ENCODE assay signal across 9 cellular contexts in genomic region chr3:38028621-38029361, GRCh38. TPM values are rescaled to one million over a fixed set of nuclear protein-coding genes. Genes with fewer than 3 reads are reported as not detected.
DNase-seq lines count a peak whose midpoint lies in the region; ATAC-seq and TF ChIP-seq lines count a peak whose summit lies in the region.
"Had no signal": no experiment of that assay in that cellular context is flagged by ENCODE, and none has a peak within 500 bp of the region (broad histone marks: within the 10 kb centered on the region; RNA-seq: fewer than 3 reads in every experiment).

No MANE protein-coding gene starts in this region.

- H3K4me1 Mint-ChIP-seq in T-helper 1 cell treated with Interleukin-12 subunit alpha and Interleukin-12 subunit beta and Interleukin-4 antibody, amounts not matched to agents 30 μg/mL and 1 μg/mL, for 36 hours (ENCODE audit: low read depth), result peaks cover 19% of the 10 kb centered on the region
- H3K4me1 Mint-ChIP-seq in memory B cell, result peaks cover 16% of the 10 kb centered on the region

- H3K79me2 ChIP-seq in PC-9 (ENCODE audit: low read depth), result no peaks in the 10 kb centered on the region

- intact Hi-C loops in PC-9 (cut with micrococcal nuclease; ENCODE audit: unreplicated experiment), result no loop called here

- TF ChIP-seq CTCF in PC-9 (conservative IDR thresholded peaks at IDR 0.05), result no peak

- H3K36me3 ChIP-seq in PC-9 (ENCODE audit: low read depth), result no peaks in the 10 kb centered on the region

- H2AFZ ChIP-seq in PC-9, result no peak overlapping the region

- H4K20me1 ChIP-seq in PC-9 (ENCODE audit: insufficient read depth), result no peaks in the 10 kb centered on the region

- H3K9me2 ChIP-seq in PC-9 (ENCODE audit: insufficient read depth), result no peaks in the 10 kb centered on the region

- ATAC-seq in memory B cell (ENCODE audit: low read depth), result no peak

- H3F3A ChIP-seq in PC-9 (ENCODE audit: insufficient read depth, low read depth), result peaks cover 38% of the 10 kb centered on the region

- BruUV-seq in PC-9 (replicated peaks; lab: Mats Ljungman, UMichigan), result no TSS peak

- DNase-seq in T-helper 1 cell (no peak), memory B cell (ENCODE audit: low spot score in 2 of 2) (no peak), substantia nigra (lab: John Stamatoyannopoulos, UW) (no peak), KG1 (lab: John Stamatoyannopoulos, UW) (no peak), NCI-H2081 (lab: John Stamatoyannopoulos, UW) (no peak), PC-9 (no peak)
- DNase-seq: NCI-H345 had no signal

- no peaks in the 10 kb centered on the region for H3K27me3 ChIP-seq in PC-9 (ENCODE audit: insufficient read depth, low read depth)

- H3K4me1 ChIP-seq in PC-9 (replicated peaks; ENCODE audit: insufficient read depth), result peaks cover 47% of the 10 kb centered on the region

- POLR2A ChIA-PET in PC-9 (lab: Charles Lee; ENCODE audit: unreplicated experiment), result interaction anchor here (0.6 kb wide), 2 partner anchors 74 to 182 kb away, joined by 3 to 5 read pairs; no protein-coding TSS in a partner anchor

- H3K4me3 ChIP-seq in PC-9, result no peak overlapping the region

- H3K27ac ChIP-seq in cingulate gyrus (ENCODE audit: low read depth, low read length), result peak overlapping the region; percentile 72
- peak overlapping the region; percentile 38 for H3K27ac ChIP-seq in substantia nigra (ENCODE audit: low read depth, low read length, poor library complexity, severe bottlenecking)
- H3K27ac ChIP-seq in PC-9, result no peak overlapping the region

- H3K4me2 ChIP-seq in PC-9, result no peak overlapping the region

- no peaks in the 10 kb centered on the region for H3K9me3 Mint-ChIP-seq in T-helper 1 cell treated with Interleukin-12 subunit alpha and Interleukin-12 subunit beta and Interleukin-4 antibody, amounts not matched to agents 30 μg/mL and 1 μg/mL, for 36 hours
- H3K9me3 Mint-ChIP-seq in memory B cell, result no peaks in the 10 kb centered on the region

- H3K36me3 Mint-ChIP-seq in T-helper 1 cell treated with Interleukin-12 subunit alpha and Interleukin-12 subunit beta and Interleukin-4 antibody, amounts not matched to agents 30 μg/mL and 1 μg/mL, for 36 hours (ENCODE audit: low read depth), result no peaks in the 10 kb centered on the region
- peaks cover 2% of the 10 kb centered on the region for H3K36me3 Mint-ChIP-seq in memory B cell

- H3K27me3 Mint-ChIP-seq in T-helper 1 cell treated with Interleukin-12 subunit alpha and Interleukin-12 subunit beta and Interleukin-4 antibody, amounts not matched to agents 30 μg/mL and 1 μg/mL, for 36 hours (ENCODE audit: low read depth), result peaks cover 39% of the 10 kb centered on the region
- peaks cover 21% of the 10 kb centered on the region for H3K27me3 Mint-ChIP-seq in memory B cell

- H3K4me3 Mint-ChIP-seq in T-helper 1 cell treated with Interleukin-12 subunit alpha and Interleukin-12 subunit beta and Interleukin-4 antibody, amounts not matched to agents 30 μg/mL and 1 μg/mL, for 36 hours, result peak overlapping the region; percentile 11
- H3K4me3 Mint-ChIP-seq in memory B cell, result peak overlapping the region; percentile 67

- CTCF ChIA-PET in PC-9 (lab: Charles Lee), result no interaction called here

- H3K9me3 ChIP-seq in PC-9 (ENCODE audit: insufficient read depth, low read depth), result no peaks in the 10 kb centered on the region

- no peak overlapping the region for H3K27ac Mint-ChIP-seq in T-helper 1 cell treated with Interleukin-12 subunit alpha and Interleukin-12 subunit beta and Interleukin-4 antibody, amounts not matched to agents 30 μg/mL and 1 μg/mL, for 36 hours
- H3K27ac Mint-ChIP-seq in memory B cell, result no peak overlapping the region

RNA-seq across cellular contexts. Expression of gene PLCD1, which starts 0.7 kb away (rescaled TPM):
- total RNA-seq in PC-9 (2021), result 13.5 and 19.4 TPM in 2 replicates

RNA-seq across cellular contexts. Expression of gene DLEC1, which starts 10.2 kb away (rescaled TPM):
- 0.35 and 0.45 TPM in 2 replicates for total RNA-seq in PC-9 (2021)

RNA-seq across cellular contexts. Expression of gene VILL, which starts 38.2 kb away (rescaled TPM):
- 14.1 and 14.7 TPM in 2 replicates for total RNA-seq in PC-9 (2021)
